In the genomic region with DNA sequence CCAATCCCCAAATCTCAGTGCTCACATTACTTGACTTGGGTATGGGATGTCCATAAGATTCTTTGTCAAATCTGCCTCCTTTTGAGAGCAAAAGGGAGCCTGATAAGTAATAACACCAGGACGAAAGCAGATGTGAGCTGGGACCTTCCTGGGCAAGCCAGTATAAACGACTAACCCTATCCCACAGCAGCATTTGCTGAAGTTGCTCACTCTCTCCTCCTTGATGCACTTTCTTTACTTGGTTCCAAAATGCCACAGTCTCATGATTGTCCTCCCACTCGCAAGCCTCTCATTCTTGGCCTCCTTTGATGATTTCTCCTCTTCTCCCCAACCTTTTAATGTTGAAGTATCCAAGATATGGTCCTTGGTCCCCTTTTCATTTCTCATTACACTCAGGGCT, we compare ENCODE assay signal across 16 cellular contexts.
"Had no signal": no experiment of that assay in that cellular context is flagged by ENCODE, and none has a peak within 500 bp of the region (broad histone marks: within the 10 kb centered on the region; RNA-seq: fewer than 3 reads in every experiment).

No MANE protein-coding gene starts in this region.

- H3K36me3 Mint-ChIP-seq: natural killer cell treated with Interleukin-12 subunit alpha and Interleukin-12 subunit beta and Interleukin-15 and Interleukin-18, amount 100 ng/mL, for 72 hours had no signal

- H3K27me3 Mint-ChIP-seq: central memory CD8-positive, alpha-beta T cell; natural killer cell treated with Interleukin-12 subunit alpha and Interleukin-12 subunit beta and Interleukin-15 and Interleukin-18, amount 100 ng/mL, for 72 hours had no signal

- H3K4me3 Mint-ChIP-seq: central memory CD8-positive, alpha-beta T cell; natural killer cell treated with Interleukin-12 subunit alpha and Interleukin-12 subunit beta and Interleukin-15 and Interleukin-18, amount 100 ng/mL, for 72 hours had no signal

- H3K9me3 Mint-ChIP-seq: central memory CD8-positive, alpha-beta T cell; natural killer cell treated with Interleukin-12 subunit alpha and Interleukin-12 subunit beta and Interleukin-15 and Interleukin-18, amount 100 ng/mL, for 72 hours had no signal

- DNase-seq: activated effector memory CD4-positive, alpha-beta T cell treated with anti-CD3 and anti-CD28 coated beads, Interleukin-2, amount 50 U/mL, for 16 hours; erythroblast; foreskin melanocyte; glutamatergic neuron; hippocampal formation; left cardiac atrium; mesendoderm; right lobe of liver; SHP77 treated with DMSO at 0.1 percent for 48 hours; small intestine; stimulated activated CD4-positive, alpha-beta T cell treated with anti-CD3 and anti-CD28 coated beads, Interleukin-15, amount 100 ng/mL, for 24 hours; stimulated activated CD4-positive, alpha-beta T cell treated with anti-CD3 and anti-CD28 coated beads, Interleukin-2, amount 100 ng/mL, for 48 hours; T1000; tibial artery had no signal

- ATAC-seq: left cardiac atrium, right lobe of liver had no signal
